Comparison of ENCODE assay signal across 8 cellular contexts in genomic region chr20:35055445-35056276, GRCh38. TPM values are rescaled to one million over a fixed set of nuclear protein-coding genes. Genes with fewer than 3 reads are reported as not detected.
DNase-seq lines count a peak whose midpoint lies in the region; ATAC-seq lines count a peak whose summit lies in the region.

No MANE protein-coding gene starts in this region.

- peaks cover 3% of the 10 kb centered on the region for H3K9me3 Mint-ChIP-seq in activated CD8-positive, alpha-beta memory T cell treated with anti-CD3 and anti-CD28 coated beads, Interleukin-2, amount 10 ng/mL, durations not matched to agents 7 days and 5 days (ENCODE audit: low read depth)
- no peaks in the 10 kb centered on the region for H3K9me3 Mint-ChIP-seq in activated naive CD8-positive, alpha-beta T cell (ENCODE audit: low read depth)
- peaks cover 0 to 1% (median 0%) of the 10 kb centered on the region in 11 donors for H3K9me3 Mint-ChIP-seq in naive thymus-derived CD4-positive, alpha-beta T cell

- peaks cover 54% of the 10 kb centered on the region for H3K4me1 Mint-ChIP-seq in activated CD8-positive, alpha-beta memory T cell treated with anti-CD3 and anti-CD28 coated beads, Interleukin-2, amount 10 ng/mL, durations not matched to agents 7 days and 5 days
- H3K4me1 Mint-ChIP-seq in activated naive CD8-positive, alpha-beta T cell (ENCODE audit: low read depth), result peaks cover 42% of the 10 kb centered on the region
- H3K4me1 Mint-ChIP-seq in naive thymus-derived CD4-positive, alpha-beta T cell, result peaks cover 19 to 38% (median 30%) of the 10 kb centered on the region in 7 donors

- H3K36me3 Mint-ChIP-seq in activated CD8-positive, alpha-beta memory T cell treated with anti-CD3 and anti-CD28 coated beads, Interleukin-2, amount 10 ng/mL, durations not matched to agents 7 days and 5 days, result peaks cover 63% of the 10 kb centered on the region
- peaks cover 17% of the 10 kb centered on the region for H3K36me3 Mint-ChIP-seq in activated naive CD8-positive, alpha-beta T cell
- peaks cover 10 to 48% (median 30%) of the 10 kb centered on the region in 5 donors for H3K36me3 Mint-ChIP-seq in naive thymus-derived CD4-positive, alpha-beta T cell

- no peak overlapping the region for H2BK12ac ChIP-seq in trophoblast cell (ENCODE audit: low read length)

- no peak overlapping the region for H3K4me3 ChIP-seq in trophoblast cell (ENCODE audit: low read depth, low read length)
- H3K4me3 ChIP-seq in naive thymus-derived CD4-positive, alpha-beta T cell (ENCODE audit: low read length), result no peak overlapping the region

- peak overlapping the region; percentile 19 for H4K8ac ChIP-seq in trophoblast cell (ENCODE audit: low read depth, low read length)

- peak; percentile 46 for DNase-seq in activated CD8-positive, alpha-beta memory T cell treated with anti-CD3 and anti-CD28 coated beads, Interleukin-2, amount 10 ng/mL, durations not matched to agents 7 days and 5 days
- DNase-seq in activated CD8-positive, alpha-beta memory T cell treated with anti-CD3 and anti-CD28 coated beads for 24 hours, result no peak
- DNase-seq in trophoblast cell, result no peak
- DNase-seq in naive thymus-derived CD4-positive, alpha-beta T cell, result no peak

- peaks cover 7% of the 10 kb centered on the region for H3K79me1 ChIP-seq in trophoblast cell (ENCODE audit: low read length)

- no peak overlapping the region for H3K4ac ChIP-seq in trophoblast cell (ENCODE audit: low read depth, low read length)

- CTCF ChIA-PET in activated CD8-positive, alpha-beta memory T cell treated with anti-CD3 and anti-CD28 coated beads, Interleukin-2, amount 10 ng/mL, durations not matched to agents 7 days and 5 days (lab: Charles Lee), result interaction anchor here (1.3 to 2.5 kb wide), 2 partner anchors 37 to 41 kb away, joined by 5 to 9 read pairs; partner anchors contain the start of gene TRPC4AP
- CTCF ChIA-PET in naive thymus-derived CD4-positive, alpha-beta T cell (lab: Charles Lee), result no interaction called here

- H4K91ac ChIP-seq in trophoblast cell (ENCODE audit: low read depth, low read length), result no peak overlapping the region

- H3K4me1 ChIP-seq in trophoblast cell (ENCODE audit: control insufficient read depth in 1 of 2, insufficient read depth in 2 of 2, low read length in 2 of 2), result peaks cover 6 to 10% of the 10 kb centered on the region in 2 experiments
- peaks cover 0 to 5% of the 10 kb centered on the region in 2 donors for H3K4me1 ChIP-seq in naive thymus-derived CD4-positive, alpha-beta T cell (ENCODE audit: control insufficient read depth in 2 of 2, insufficient read depth in 2 of 2, low read length in 2 of 2)

- H2AFZ ChIP-seq in trophoblast cell (ENCODE audit: insufficient read depth, low read length, poor library complexity), result no peak overlapping the region

- ATAC-seq in activated CD8-positive, alpha-beta memory T cell treated with anti-CD3 and anti-CD28 coated beads, Interleukin-2, amount 10 ng/mL, durations not matched to agents 7 days and 5 days, result peak; percentile 87
- peak; percentile 56 for ATAC-seq in HG03354 (IDR thresholded peaks at IDR 0.05; ENCODE audit: poor library complexity, severe bottlenecking, unreplicated experiment)
- ATAC-seq in naive thymus-derived CD4-positive, alpha-beta T cell, result no peak
- ATAC-seq in HG03565 (IDR thresholded peaks at IDR 0.05; ENCODE audit: unreplicated experiment), result no peak
- ATAC-seq in HG03442 (IDR thresholded peaks at IDR 0.05; ENCODE audit: unreplicated experiment), result no peak

- no peak overlapping the region for H3K23ac ChIP-seq in trophoblast cell (ENCODE audit: low read length)

- H3K4me2 ChIP-seq in trophoblast cell (ENCODE audit: low read length), result no peak overlapping the region

- no peaks in the 10 kb centered on the region for H3K27me3 ChIP-seq in trophoblast cell (ENCODE audit: insufficient read depth, low read length)
- no peaks in the 10 kb centered on the region for H3K27me3 ChIP-seq in naive thymus-derived CD4-positive, alpha-beta T cell (ENCODE audit: control insufficient read depth in 2 of 2, insufficient read depth in 2 of 2, low read length in 2 of 2)

- H3K14ac ChIP-seq in trophoblast cell (ENCODE audit: low read length), result no peak overlapping the region

- H3K36me3 ChIP-seq in trophoblast cell (ENCODE audit: control insufficient read depth in 1 of 2, insufficient read depth in 2 of 2, low read length in 2 of 2), result peaks cover 2 to 5% of the 10 kb centered on the region in 2 experiments
- H3K36me3 ChIP-seq in naive thymus-derived CD4-positive, alpha-beta T cell (ENCODE audit: control insufficient read depth in 2 of 3, insufficient read depth in 3 of 3, low read length in 3 of 3), result peaks cover 0 to 16% (median 0%) of the 10 kb centered on the region in 3 experiments

- H3K27ac ChIP-seq in trophoblast cell (ENCODE audit: low read depth, low read length), result peak overlapping the region; percentile 25
- no peak overlapping the region for H3K27ac ChIP-seq in naive thymus-derived CD4-positive, alpha-beta T cell (ENCODE audit: low read depth, low read length)

- H3K79me2 ChIP-seq in trophoblast cell (ENCODE audit: control insufficient read depth, insufficient read depth, low read length, poor library complexity), result peaks cover 3% of the 10 kb centered on the region

- no peak overlapping the region for H3K18ac ChIP-seq in trophoblast cell (ENCODE audit: low read length)

- intact Hi-C loops in naive thymus-derived CD4-positive, alpha-beta T cell (cut with micrococcal nuclease), result no loop called here

- no peak overlapping the region for H3K9ac ChIP-seq in trophoblast cell (ENCODE audit: low read length)

- H3K4me3 Mint-ChIP-seq in activated CD8-positive, alpha-beta memory T cell treated with anti-CD3 and anti-CD28 coated beads, Interleukin-2, amount 10 ng/mL, durations not matched to agents 7 days and 5 days, result peak overlapping the region; percentile 75
- H3K4me3 Mint-ChIP-seq in activated naive CD8-positive, alpha-beta T cell, result peak overlapping the region; percentile 70
- H3K4me3 Mint-ChIP-seq in naive thymus-derived CD4-positive, alpha-beta T cell, result peak overlapping the region in 1 of 10 donors; percentile 64

- WGBS in trophoblast cell (ENCODE audit: extremely low coverage, insufficient coverage, insufficient read length), result no CpG with 5 or more reads among the region's 9 CpGs

- no peaks in the 10 kb centered on the region for H3K27me3 Mint-ChIP-seq in activated CD8-positive, alpha-beta memory T cell treated with anti-CD3 and anti-CD28 coated beads, Interleukin-2, amount 10 ng/mL, durations not matched to agents 7 days and 5 days
- H3K27me3 Mint-ChIP-seq in activated naive CD8-positive, alpha-beta T cell, result no peaks in the 10 kb centered on the region
- no peaks in the 10 kb centered on the region for H3K27me3 Mint-ChIP-seq in naive thymus-derived CD4-positive, alpha-beta T cell

- no peak overlapping the region for H2AK5ac ChIP-seq in trophoblast cell (ENCODE audit: low read length)

- H3K9me3 ChIP-seq in trophoblast cell (ENCODE audit: insufficient read depth, low read depth, low read length), result no peaks in the 10 kb centered on the region
- H3K9me3 ChIP-seq in naive thymus-derived CD4-positive, alpha-beta T cell (ENCODE audit: control insufficient read depth in 2 of 3, low read length in 3 of 3), result no peaks in the 10 kb centered on the region

- H2BK5ac ChIP-seq in trophoblast cell (ENCODE audit: low read depth, low read length, poor library complexity), result peak overlapping the region; percentile 39

- POLR2A ChIA-PET in naive thymus-derived CD4-positive, alpha-beta T cell (lab: Charles Lee), result interaction anchor here (1.0 kb wide), 1 partner anchor 182 kb away, joined by 3 read pairs; no protein-coding TSS in a partner anchor

- H4K12ac ChIP-seq in trophoblast cell (ENCODE audit: low read depth, low read length), result no peak overlapping the region

- H3K27ac Mint-ChIP-seq in activated CD8-positive, alpha-beta memory T cell treated with anti-CD3 and anti-CD28 coated beads, Interleukin-2, amount 10 ng/mL, durations not matched to agents 7 days and 5 days, result peak overlapping the region; percentile 100
- peak overlapping the region; percentile 90 for H3K27ac Mint-ChIP-seq in activated naive CD8-positive, alpha-beta T cell
- H3K27ac Mint-ChIP-seq in naive thymus-derived CD4-positive, alpha-beta T cell, result peak overlapping the region in 3 of 9 donors; percentile 8 to 80 (median 38)

- H2BK120ac ChIP-seq in trophoblast cell (ENCODE audit: insufficient read depth, low read length, poor library complexity), result peak overlapping the region; percentile 38

RNA-seq across cellular contexts. Expression of gene TRPC4AP, which starts 36.9 kb away (rescaled TPM):
- total RNA-seq in activated CD8-positive, alpha-beta memory T cell treated with anti-CD3 and anti-CD28 coated beads, Interleukin-2, amount 10 ng/mL, durations not matched to agents 7 days and 5 days, result 10 to 100 TPM; 56.9 to 70.9 TPM
- 61.7 TPM in 2 replicates for polyA plus RNA-seq in trophoblast cell (2013)
- total RNA-seq in naive thymus-derived CD4-positive, alpha-beta T cell, result 10 to 100 TPM; 50.5 to 66.0 (median 60.6) TPM
- 10 to 100 TPM; 45.8 to 72.0 TPM for polyA plus RNA-seq in naive thymus-derived CD4-positive, alpha-beta T cell

Comparison
In these comparisons a context has a peak if more than half of its experiments do, and no peak if none do; other contexts are left out.
1. ATAC-seq: peak in activated CD8-positive, alpha-beta memory T cell treated with anti-CD3 and anti-CD28 coated beads, Interleukin-2, amount 10 ng/mL, durations not matched to agents 7 days and 5 days (single experiment) and HG03354 (single experiment); none in naive thymus-derived CD4-positive, alpha-beta T cell (single experiment), HG03565 (single experiment) and HG03442 (single experiment).